In genomic region chr18:77079088-77079487, GRCh38 we compare ENCODE assay signal across 22 cellular contexts. TPM values are rescaled to one million over a fixed set of nuclear protein-coding genes. Genes with fewer than 3 reads are reported as not detected.
DNase-seq lines count a peak whose midpoint lies in the region; ATAC-seq and TF ChIP-seq lines count a peak whose summit lies in the region.
"Had no signal": no experiment of that assay in that cellular context is flagged by ENCODE, and none has a peak within 500 bp of the region (broad histone marks: within the 10 kb centered on the region; RNA-seq: fewer than 3 reads in every experiment).

No MANE protein-coding gene starts in this region.

- H3K27me3 Mint-ChIP-seq in activated CD8-positive, alpha-beta memory T cell treated with anti-CD3 and anti-CD28 coated beads, Interleukin-2, amount 10 ng/mL, durations not matched to agents 7 days and 5 days, result no peaks in the 10 kb centered on the region
- H3K27me3 Mint-ChIP-seq: activated naive CD8-positive, alpha-beta T cell treated with anti-CD3 and anti-CD28 coated beads, Interleukin-2, amount 10 ng/mL, durations not matched to agents 7 days and 5 days had no signal

- no peaks in the 10 kb centered on the region for H3K9me3 ChIP-seq in Loucy (ENCODE audit: insufficient read depth, low read depth, low read length)
- H3K9me3 ChIP-seq: BE2C, body of pancreas, esophagus squamous epithelium, MG63, upper lobe of left lung had no signal

- peaks cover 16% of the 10 kb centered on the region; the same call in 1 of the 2 replicates for H3K79me2 ChIP-seq in Loucy (ENCODE audit: insufficient read depth, low read length)

- no peak overlapping the region for H3K4me3 Mint-ChIP-seq in activated CD8-positive, alpha-beta memory T cell treated with anti-CD3 and anti-CD28 coated beads, Interleukin-2, amount 10 ng/mL, durations not matched to agents 7 days and 5 days
- H3K4me3 Mint-ChIP-seq: activated naive CD8-positive, alpha-beta T cell treated with anti-CD3 and anti-CD28 coated beads, Interleukin-2, amount 10 ng/mL, durations not matched to agents 7 days and 5 days had no signal

- CTCF ChIA-PET in activated CD8-positive, alpha-beta memory T cell treated with anti-CD3 and anti-CD28 coated beads, Interleukin-2, amount 10 ng/mL, durations not matched to agents 7 days and 5 days (lab: Charles Lee), result interaction anchor here (1.2 to 1.6 kb wide), 4 partner anchors 9 to 46 kb away, joined by 3 to 5 read pairs (median 4); no protein-coding TSS in a partner anchor

- ATAC-seq in activated CD8-positive, alpha-beta memory T cell treated with anti-CD3 and anti-CD28 coated beads, Interleukin-2, amount 10 ng/mL, durations not matched to agents 7 days and 5 days, result no peak
- ATAC-seq in foreskin keratinocyte, result peak; percentile 4
- ATAC-seq: activated CD4-positive, CD25-positive, alpha-beta regulatory T cell treated with anti-CD3 and anti-CD28 coated beads, Interleukin-2, amount 50 U/mL, for 24 hours; body of pancreas had no signal

- no peaks in the 10 kb centered on the region for H3K36me3 ChIP-seq in Loucy (ENCODE audit: insufficient read depth, low read length)
- H3K36me3 ChIP-seq: BE2C, MG63, upper lobe of left lung had no signal

- no peaks in the 10 kb centered on the region for H3K9me3 Mint-ChIP-seq in activated CD8-positive, alpha-beta memory T cell treated with anti-CD3 and anti-CD28 coated beads, Interleukin-2, amount 10 ng/mL, durations not matched to agents 7 days and 5 days (ENCODE audit: low read depth)
- H3K9me3 Mint-ChIP-seq: activated naive CD8-positive, alpha-beta T cell treated with anti-CD3 and anti-CD28 coated beads, Interleukin-2, amount 10 ng/mL, durations not matched to agents 7 days and 5 days; activated T-helper 2 cell treated with anti-CD3 and anti-CD28 coated beads, Interferon-gamma antibody, Interleukin-2, Interleukin-4, amounts not matched to agents 10 μg/mL and 5 μg/mL and 100 μg/mL, durations not matched to agents 14 hours and 24 hours and 36 hours had no signal

- peaks cover 58% of the 10 kb centered on the region for H3K36me3 Mint-ChIP-seq in activated CD8-positive, alpha-beta memory T cell treated with anti-CD3 and anti-CD28 coated beads, Interleukin-2, amount 10 ng/mL, durations not matched to agents 7 days and 5 days

- H3K9ac ChIP-seq in Loucy (ENCODE audit: low read depth, low read length, poor library complexity, severe bottlenecking), result no peak overlapping the region

- TF ChIP-seq CTCF in Loucy (conservative IDR thresholded peaks at IDR 0.05; ENCODE audit: low read length) (0 out of 2 replicates have a peak, but pooled peaks have one; percentile 18), foreskin keratinocyte (conservative IDR thresholded peaks at IDR 0.05) (no peak)

- H3K4me1 Mint-ChIP-seq in activated CD8-positive, alpha-beta memory T cell treated with anti-CD3 and anti-CD28 coated beads, Interleukin-2, amount 10 ng/mL, durations not matched to agents 7 days and 5 days, result peaks cover 77% of the 10 kb centered on the region

- H3K27ac Mint-ChIP-seq in activated CD8-positive, alpha-beta memory T cell treated with anti-CD3 and anti-CD28 coated beads, Interleukin-2, amount 10 ng/mL, durations not matched to agents 7 days and 5 days, result no peak overlapping the region
- H3K27ac Mint-ChIP-seq: activated naive CD8-positive, alpha-beta T cell treated with anti-CD3 and anti-CD28 coated beads, Interleukin-2, amount 10 ng/mL, durations not matched to agents 7 days and 5 days; activated T-helper 2 cell treated with anti-CD3 and anti-CD28 coated beads, Interferon-gamma antibody, Interleukin-2, Interleukin-4, amounts not matched to agents 10 μg/mL and 5 μg/mL and 100 μg/mL, durations not matched to agents 14 hours and 24 hours and 36 hours had no signal

- H3K4me2 ChIP-seq in Loucy (ENCODE audit: low read depth, low read length, poor library complexity, severe bottlenecking), result no peak overlapping the region

- H3F3A ChIP-seq in Loucy (ENCODE audit: low read depth), result no peaks in the 10 kb centered on the region

- peak; percentile 48 for DNase-seq in activated CD8-positive, alpha-beta memory T cell treated with anti-CD3 and anti-CD28 coated beads, Interleukin-2, amount 50 U/mL, for 48 hours
- no peak for DNase-seq in activated CD8-positive, alpha-beta memory T cell treated with anti-CD3 and anti-CD28 coated beads, Interleukin-2, amount 10 ng/mL, durations not matched to agents 7 days and 5 days
- DNase-seq in foreskin keratinocyte (no peak), T-helper 2 cell (no peak), hepatic stellate cell (ENCODE audit: low spot score) (no peak), mesenteric fat pad (ENCODE audit: low spot score) (no peak)
- DNase-seq in stimulated activated CD8-positive, alpha-beta memory T cell treated with anti-CD3 and anti-CD28 coated beads, Interleukin-4, amount 100 ng/mL, for 48 hours, result peak; percentile 22
- DNase-seq: activated naive CD8-positive, alpha-beta T cell treated with anti-CD3 and anti-CD28 coated beads, Interleukin-2, amount 10 ng/mL, durations not matched to agents 7 days and 5 days; BE2C; body of pancreas; DMS 273 treated with DMSO at 0.1 percent for 48 hours; effector CD4-positive, alpha-beta T cell; esophagus squamous epithelium; NCI-H1436; NCI-H510A treated with DMSO at 0.1 percent for 48 hours; NK-92 treated with Interleukin-12 subunit alpha and Interleukin-12 subunit beta, amount 100 ng/mL, for 24 hours; upper lobe of left lung had no signal

- H3K27me3 ChIP-seq in Loucy (ENCODE audit: insufficient read depth, low read length, poor library complexity, severe bottlenecking) (no peaks in the 10 kb centered on the region), foreskin keratinocyte (no peaks in the 10 kb centered on the region)
- H3K27me3 ChIP-seq: BE2C, body of pancreas, esophagus squamous epithelium, MG63, upper lobe of left lung had no signal

- no peak overlapping the region for H2AFZ ChIP-seq in Loucy (ENCODE audit: low read length)

- H3K4me3 ChIP-seq in Loucy (ENCODE audit: low read length, poor library complexity, severe bottlenecking), result no peak overlapping the region
- H3K4me3 ChIP-seq: body of pancreas, esophagus squamous epithelium, MG63, SK-N-MC, upper lobe of left lung had no signal

- H3K4me1 ChIP-seq in Loucy (ENCODE audit: insufficient read depth, low read length, poor library complexity, severe bottlenecking) (peaks cover 35% of the 10 kb centered on the region), foreskin keratinocyte (peaks cover 6% of the 10 kb centered on the region)
- H3K4me1 ChIP-seq: BE2C had no signal

- no peaks in the 10 kb centered on the region for H3K9me2 ChIP-seq in Loucy (replicated peaks; ENCODE audit: low read depth, low read length)

- no peaks in the 10 kb centered on the region for H4K20me1 ChIP-seq in Loucy (ENCODE audit: insufficient read depth, low read length, poor library complexity, severe bottlenecking)

- no peak overlapping the region for H3K27ac ChIP-seq in foreskin keratinocyte
- H3K27ac ChIP-seq: body of pancreas, esophagus squamous epithelium, SK-N-MC had no signal

RNA-seq across cellular contexts. Expression of gene MBP, which starts 53.5 kb away (rescaled TPM):
- 100 to 1,000 TPM in 1 of 2 experiments, 10 to 100 TPM in 1; 94.7 to 101 TPM for total RNA-seq in activated CD8-positive, alpha-beta memory T cell treated with anti-CD3 and anti-CD28 coated beads, Interleukin-2, amount 10 ng/mL, durations not matched to agents 7 days and 5 days
- total RNA-seq in foreskin keratinocyte, result 24.7 and 26.6 TPM in 2 replicates
- 9.3 and 9.5 TPM in 2 replicates for polyA plus RNA-seq in foreskin keratinocyte
- total RNA-seq in mesenteric fat pad, result 45.2 TPM

Comparison
In these comparisons a context has a peak if more than half of its experiments do, and no peak if none do; other contexts are left out.
1. DNase-seq: peak in activated CD8-positive, alpha-beta memory T cell treated with anti-CD3 and anti-CD28 coated beads, Interleukin-2, amount 50 U/mL, for 48 hours (single experiment) and stimulated activated CD8-positive, alpha-beta memory T cell treated with anti-CD3 and anti-CD28 coated beads, Interleukin-4, amount 100 ng/mL, for 48 hours (single experiment); none in activated CD8-positive, alpha-beta memory T cell treated with anti-CD3 and anti-CD28 coated beads, Interleukin-2, amount 10 ng/mL, durations not matched to agents 7 days and 5 days (single experiment), foreskin keratinocyte (0 of 2), T-helper 2 cell (0 of 5), hepatic stellate cell (single experiment) and mesenteric fat pad (single experiment).